7 cellular contexts compared by ENCODE assay signal in genomic region chr4:88456757-88457306, GRCh38. TPM values are rescaled to one million over a fixed set of nuclear protein-coding genes. Genes with fewer than 3 reads are reported as not detected.
A peak's percentile ranks its signal among the peaks of the same experiment; 100 is the strongest.
DNase-seq lines count a peak whose midpoint lies in the region; ATAC-seq and TF ChIP-seq lines count a peak whose summit lies in the region.

HERC5 (plus strand) TSS chr4:88457119; CDS start chr4:88457270, 151 bp downstream.

- H3K9me3 ChIP-seq in iPS-18c (ENCODE audit: control insufficient read depth, insufficient read depth, low read length) (no peaks in the 10 kb centered on the region), skeletal muscle satellite cell (replicated peaks; ENCODE audit: low read length) (no peaks in the 10 kb centered on the region)

- no TSS peak for BruUV-seq in MCF 10A (replicated peaks; lab: Mats Ljungman, UMichigan)

- no peaks in the 10 kb centered on the region for H3K36me3 ChIP-seq in skeletal muscle satellite cell (ENCODE audit: insufficient read depth, low read length)

- DNase-seq in GM13977 (ENCODE audit: low spot score) (peak; percentile 97), NCI-H146 treated with DMSO at 0.1 percent for 48 hours (lab: John Stamatoyannopoulos, UW; ENCODE audit: unreplicated experiment) (peak; percentile 1), UCSD-AML1 (lab: John Stamatoyannopoulos, UW; ENCODE audit: unreplicated experiment) (peak; percentile 93), MCF 10A (ENCODE audit: unreplicated experiment) (peak; percentile 95)

- POLR2A ChIA-PET in MCF 10A (lab: Yijun Ruan, JAX): interaction anchor here (0.8 to 2.2 kb wide), 3 partner anchors 78 to 175 kb away, joined by 3 to 6 read pairs (median 4); partner anchors contain the start of genes HERC6 and PPM1K

- H3K27me3 ChIP-seq in skeletal muscle satellite cell (ENCODE audit: control insufficient read depth, insufficient read depth, low read length): peaks cover 48% of the 10 kb centered on the region

- peak within 1 kb of the TSS; percentile 57 for H3K27ac Mint-ChIP-seq in MCF 10A (ENCODE audit: low read depth, unreplicated experiment)

- ATAC-seq in HG02763 (IDR thresholded peaks at IDR 0.05; ENCODE audit: unreplicated experiment): peak; percentile 92

- H3K9ac ChIP-seq in skeletal muscle satellite cell (ENCODE audit: low read depth, low read length): no peak within 1 kb of the TSS

- no peaks in the 10 kb centered on the region for H3K9me3 Mint-ChIP-seq in MCF 10A (ENCODE audit: unreplicated experiment)

- peak within 1 kb of the TSS; percentile 87 for H3K4me2 ChIP-seq in skeletal muscle satellite cell (ENCODE audit: low read length)

- intact Hi-C loops in MCF 10A (cut with micrococcal nuclease): loop anchor here (1.0 to 10.0 kb wide), 6 partner anchors 55 to 422 kb away; partner anchors contain the start of gene PPM1K

- peaks cover 10% of the 10 kb centered on the region for H3K4me1 ChIP-seq in skeletal muscle satellite cell (ENCODE audit: control insufficient read depth, insufficient read depth, low read length)

- peak within 1 kb of the TSS; percentile 70 for H3K4me3 ChIP-seq in iPS-18c (ENCODE audit: insufficient read depth, low read depth, low read length)
- peak within 1 kb of the TSS; percentile 76 for H3K4me3 ChIP-seq in skeletal muscle satellite cell (ENCODE audit: low read length)

- H3K27me3 Mint-ChIP-seq in MCF 10A (ENCODE audit: insufficient read depth, unreplicated experiment): no peaks in the 10 kb centered on the region

- TF ChIP-seq CTCF in GM13977 (IDR thresholded peaks at IDR 0.05; ENCODE audit: extremely low read depth, insufficient read depth, missing control alignments) (peak; percentile 29), MCF 10A (IDR thresholded peaks at IDR 0.05; ENCODE audit: unreplicated experiment) (peak; percentile 62)

- H3K4me3 Mint-ChIP-seq in MCF 10A (ENCODE audit: unreplicated experiment): peak within 1 kb of the TSS; percentile 95

- no peaks in the 10 kb centered on the region for H3K4me1 Mint-ChIP-seq in MCF 10A (ENCODE audit: insufficient read depth, unreplicated experiment)

- in situ Hi-C loops in GM13977 (cut with MboI; ENCODE audit: low pct_unique_long_range_greater_than_20kb, low sequenced_read_pairs, unreplicated experiment): no loop called here

- CTCF ChIA-PET in MCF 10A (lab: Yijun Ruan, JAX): interaction anchor here (0.6 to 2.7 kb wide), 20 partner anchors 9 to 424 kb away, joined by 3 to 11 read pairs (median 4); no protein-coding TSS in a partner anchor

- H3K36me3 Mint-ChIP-seq in MCF 10A (ENCODE audit: insufficient read depth, unreplicated experiment): no peaks in the 10 kb centered on the region

RNA-seq across cellular contexts. Expression of gene HERC5, which starts in this region (rescaled TPM):
- total RNA-seq in MCF 10A (2022): 0.54 and 0.63 TPM in 2 replicates
- total RNA-seq in skeletal muscle satellite cell (2012; rRNA removed): 0.51 and 0.66 TPM in 2 replicates

Comparison
In these comparisons a context has a peak if more than half of its experiments do, and no peak if none do; other contexts are left out.
1. Peak in every context shown above with its lines: DNase-seq, ATAC-seq and H3K4me3 ChIP-seq.
2. Peak in DNase-seq in MCF 10A; RNA of the gene not detected or under 1 TPM.
3. DNase-seq: peak in every context shown above with its lines; median percentile 97 in GM13977; 95 in MCF 10A; 93 in UCSD-AML1; 1 in NCI-H146 treated with DMSO at 0.1 percent for 48 hours.